In the genomic region with DNA sequence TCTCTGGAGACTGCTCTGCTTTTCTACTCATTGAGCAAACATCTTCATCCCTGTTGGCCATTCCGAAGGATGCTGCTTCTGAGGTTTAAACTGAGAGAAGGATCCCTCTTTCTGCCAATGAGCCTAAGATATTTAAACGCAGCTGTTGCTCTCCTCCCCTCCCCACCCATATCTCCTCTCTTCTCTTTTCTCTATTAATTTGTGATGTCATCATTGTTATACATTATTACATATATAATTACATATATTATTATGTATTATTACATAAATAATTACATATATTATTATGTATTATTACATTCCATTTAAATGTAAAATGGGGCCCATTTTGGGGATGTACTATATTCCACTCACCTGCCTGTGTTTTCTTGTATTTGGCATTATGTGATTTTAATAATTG, we compare ENCODE assay signal across 20 cellular contexts.
DNase-seq lines count a peak whose midpoint lies in the region; ATAC-seq, FAIRE-seq and TF ChIP-seq lines count a peak whose summit lies in the region.
"Had no signal": no experiment of that assay in that cellular context is flagged by ENCODE, and none has a peak within 500 bp of the region (broad histone marks: within the 10 kb centered on the region; RNA-seq: fewer than 3 reads in every experiment).

No MANE protein-coding gene starts in this region.

- H3K79me2 ChIP-seq in HepG2 (ENCODE audit: insufficient read depth, low read length): no peaks in the 10 kb centered on the region

- TF ChIP-seq CTCF in HepG2 (CRISPR knock-in tag; IDR thresholded peaks at IDR 0.05) (no peak), right lobe of liver (IDR thresholded peaks at IDR 0.05) (no peak)

- BruUV-seq in HepG2 (replicated peaks; lab: Mats Ljungman, UMichigan): no TSS peak

- no peak overlapping the region for H3K27ac ChIP-seq in HepG2 (ENCODE audit: extremely low read length, insufficient read depth, low read length)
- no peak overlapping the region for H3K27ac ChIP-seq in right lobe of liver
- peak overlapping the region; percentile 79 for H3K27ac ChIP-seq in SJCRH30
- no peak overlapping the region for H3K27ac ChIP-seq in small intestine (ENCODE audit: low read depth in 1 of 2, low read length in 1 of 2)
- H3K27ac ChIP-seq: 22Rv1; A549; BLaER1 treated with 17β-estradiol and CSF1 and Interleukin-3, amounts not matched to agents 10 nM and 100 nM; C4-2B had no signal

- 42% methylated on average over 2 of the region's 2 CpGs for WGBS in HepG2 (ENCODE audit: low lambda C conversion rate)
- 96% methylated on average over 2 of the region's 2 CpGs for WGBS in right lobe of liver (ENCODE audit: insufficient coverage, low coverage, low lambda C conversion rate, missing lambda C conversion rate)
- WGBS in small intestine, 3 donors: 68 to 98% (median 93%) methylated on average over 2 of the region's 2 CpGs

- H3K4me1 ChIP-seq in HepG2 (ENCODE audit: insufficient read depth, low read length) (peaks cover 21% of the 10 kb centered on the region), right lobe of liver (no peaks in the 10 kb centered on the region), SJCRH30 (peaks cover 59% of the 10 kb centered on the region), small intestine (ENCODE audit: control insufficient read depth in 2 of 2, insufficient read depth in 1 of 2, low read depth in 1 of 2, low read length in 1 of 2) (no peaks in the 10 kb centered on the region)

- no peaks in the 10 kb centered on the region for H4K20me1 ChIP-seq in HepG2 (ENCODE audit: insufficient read depth, low read length)
- H4K20me1 ChIP-seq: BLaER1 treated with 17β-estradiol and CSF1 and Interleukin-3, amounts not matched to agents 10 nM and 100 nM had no signal

- H3K36me3 ChIP-seq in HepG2 (replicated peaks in 1 of 2; ENCODE audit: control insufficient read depth in 1 of 2, insufficient read depth in 2 of 2, low read length in 2 of 2) (no peaks in the 10 kb centered on the region), right lobe of liver (no peaks in the 10 kb centered on the region), SJCRH30 (no peaks in the 10 kb centered on the region), small intestine (ENCODE audit: control insufficient read depth in 2 of 2, insufficient read depth in 2 of 2, low read length in 2 of 2) (no peaks in the 10 kb centered on the region)
- H3K36me3 ChIP-seq: BLaER1 treated with 17β-estradiol and CSF1 and Interleukin-3, amounts not matched to agents 10 nM and 100 nM had no signal

- POLR2A ChIA-PET in HepG2 (lab: Yijun Ruan, JAX): no interaction called here

- TF ChIP-seq POLR2A in HepG2 (IDR thresholded peaks at IDR 0.05; ENCODE audit: insufficient read depth in 1 of 2, low read depth in 2 of 2, low read length in 2 of 2): no peak
- no peak for TF ChIP-seq POLR2A in right lobe of liver (IDR thresholded peaks at IDR 0.05)

- CTCF ChIA-PET in HepG2 (lab: Yijun Ruan, JAX; ENCODE audit: low intra/inter-chr PET ratio, low total read pairs): no interaction called here

- ATAC-seq in HepG2: no peak
- no peak for ATAC-seq in right lobe of liver
- ATAC-seq: A549; CD8-positive, alpha-beta T cell had no signal

- no peak for TF ChIP-seq EP300 in HepG2 (IDR thresholded peaks at IDR 0.05; ENCODE audit: low read depth in 2 of 2, low read length in 2 of 2)
- no peak for TF ChIP-seq EP300 in HepG2 (CRISPR knock-in tag; IDR thresholded peaks at IDR 0.05; ENCODE audit: borderline replicate concordance)

- no peak overlapping the region for H3K4me2 ChIP-seq in HepG2 (ENCODE audit: low read depth, low read length)
- H3K4me2 ChIP-seq: A549; BLaER1 treated with 17β-estradiol and CSF1 and Interleukin-3, amounts not matched to agents 10 nM and 100 nM had no signal

- no peak for TF ChIP-seq RAD21 in HepG2 (CRISPR knock-in tag; IDR thresholded peaks at IDR 0.05)

- intact Hi-C loops in HepG2 (cut with micrococcal nuclease; ENCODE audit: unreplicated experiment): no loop called here
- intact Hi-C loops in right lobe of liver (cut with DNase I): no loop called here

- FAIRE-seq in HepG2 (lab: Jason Lieb, UNC): no peak
- FAIRE-seq in small intestine (lab: Jason Lieb, UNC): peak; percentile 85
- FAIRE-seq: A549, D721Med, G401.6, GM12891 had no signal

- H3K27me3 ChIP-seq in HepG2 (ENCODE audit: control insufficient read depth in 1 of 2, insufficient read depth in 2 of 2, low read length in 2 of 2) (no peaks in the 10 kb centered on the region; a peak in 1 of 5 replicates), right lobe of liver (no peaks in the 10 kb centered on the region), SJCRH30 (no peaks in the 10 kb centered on the region), small intestine (ENCODE audit: control insufficient read depth in 2 of 2, insufficient read depth in 2 of 2, low read length in 2 of 2) (no peaks in the 10 kb centered on the region)
- H3K27me3 ChIP-seq: BLaER1 treated with 17β-estradiol and CSF1 and Interleukin-3, amounts not matched to agents 10 nM and 100 nM had no signal

- in situ Hi-C loops in HepG2 (cut with HindIII; ENCODE audit: extremely low pct_ligation_motif_present, low pct_unique_long_range_greater_than_20kb): no loop called here

- no peak overlapping the region for H3K9ac ChIP-seq in HepG2 (ENCODE audit: insufficient read depth, low read depth, low read length)
- H3K9ac ChIP-seq: BLaER1 treated with 17β-estradiol and CSF1 and Interleukin-3, amounts not matched to agents 10 nM and 100 nM had no signal

- H3K9me3 ChIP-seq in HepG2 (ENCODE audit: low read length) (no peaks in the 10 kb centered on the region), right lobe of liver (no peaks in the 10 kb centered on the region), SJCRH30 (replicated peaks) (no peaks in the 10 kb centered on the region), small intestine (ENCODE audit: control insufficient read depth, low read depth) (no peaks in the 10 kb centered on the region)
- H3K9me3 ChIP-seq: A549; BLaER1 treated with 17β-estradiol and CSF1 and Interleukin-3, amounts not matched to agents 10 nM and 100 nM; Caco-2 had no signal

- H2AFZ ChIP-seq in HepG2 (ENCODE audit: low read length): no peak overlapping the region

- no peak for DNase-seq in HepG2 (ENCODE audit: low spot score)
- DNase-seq in right lobe of liver: no peak
- peak; percentile 20 to 66 for DNase-seq in SJCRH30
- DNase-seq in small intestine: no peak
- no peak for DNase-seq in stimulated activated CD4-positive, alpha-beta T cell treated with anti-CD3 and anti-CD28 coated beads, Interleukin-4, amount 100 ng/mL, for 1 hour
- no peak for DNase-seq in activated CD8-positive, alpha-beta memory T cell treated with anti-CD3 and anti-CD28 coated beads, Interleukin-2, amount 50 U/mL, for 4 hours
- DNase-seq: AML-193; Caco-2; Calu3; CD4-positive, alpha-beta T cell; CD8-positive, alpha-beta T cell; DMS79 treated with DMSO at 0.1 percent for 48 hours; GF-D8 had no signal

- H3K4me3 ChIP-seq in HepG2 (replicated peaks in 1 of 3; ENCODE audit: insufficient read depth in 1 of 3, low read depth in 2 of 3, low read length in 3 of 3) (no peak overlapping the region), right lobe of liver (no peak overlapping the region), SJCRH30 (no peak overlapping the region), small intestine (ENCODE audit: low read depth in 1 of 2, low read length in 2 of 2) (no peak overlapping the region)
- H3K4me3 ChIP-seq: A549; BLaER1 treated with 17β-estradiol and CSF1 and Interleukin-3, amounts not matched to agents 10 nM and 100 nM had no signal

TF ChIP-seq in HepG2, 621 proteins besides CTCF, POLR2A, EP300 and RAD21:
- no peak for TF ChIP-seq TCF7L2 (IDR thresholded peaks at IDR 0.05; ENCODE audit: low read depth, low read length)
- peak; percentile 67; the same call in 1 of the 2 replicates for TF ChIP-seq ATF7 (IDR thresholded peaks at IDR 0.05)
- TF ChIP-seq ATF7 (CRISPR knock-in tag; IDR thresholded peaks at IDR 0.05): no peak

Comparison
In these comparisons a context has a peak if more than half of its experiments do, and no peak if none do; other contexts are left out.
1. DNase-seq: peak in SJCRH30 (2 of 2); none in HepG2 (single experiment), right lobe of liver (0 of 3), small intestine (single experiment), stimulated activated CD4-positive, alpha-beta T cell treated with anti-CD3 and anti-CD28 coated beads, Interleukin-4, amount 100 ng/mL, for 1 hour (single experiment) and activated CD8-positive, alpha-beta memory T cell treated with anti-CD3 and anti-CD28 coated beads, Interleukin-2, amount 50 U/mL, for 4 hours (single experiment).